8 cellular contexts compared by ENCODE assay signal in genomic region chr16:81469710-81470481, GRCh38. TPM values are rescaled to one million over a fixed set of nuclear protein-coding genes. Genes with fewer than 3 reads are reported as not detected.
DNase-seq lines count a peak whose midpoint lies in the region; ATAC-seq and TF ChIP-seq lines count a peak whose summit lies in the region.

No MANE protein-coding gene starts in this region.

- H3K27ac ChIP-seq in KOPT-K1 (ENCODE audit: low read depth, low read length, poor library complexity, severe bottlenecking), result peak overlapping the region; percentile 99
- H3K27ac ChIP-seq in breast epithelium, result peak overlapping the region in 1 of 2 donors; percentile 16

- no peak for TF ChIP-seq POLR2A in breast epithelium (IDR thresholded peaks at IDR 0.05)

- 0 out of 3 replicates have a peak, but pooled peaks have one; percentile 12 for TF ChIP-seq CTCF in GM12872 (IDR thresholded peaks at IDR 0.05; ENCODE audit: insufficient read depth, low read depth, low read length)
- no peak for TF ChIP-seq CTCF in breast epithelium (IDR thresholded peaks at IDR 0.05)
- no peak for TF ChIP-seq CTCF in HFFc6 (IDR thresholded peaks at IDR 0.05)

- H3K4me1 ChIP-seq in breast epithelium, result peaks cover 0 to 7% of the 10 kb centered on the region in 2 donors

- ATAC-seq in GM21529 (IDR thresholded peaks at IDR 0.05; ENCODE audit: unreplicated experiment), result peak; percentile 95
- peak; percentile 97 to 98 for ATAC-seq in naive thymus-derived CD8-positive, alpha-beta T cell

- no peaks in the 10 kb centered on the region for H3K27me3 Mint-ChIP-seq in activated naive CD4-positive, alpha-beta T cell treated with anti-CD3 and anti-CD28 coated beads, Interleukin-2, amount 50 U/mL, for 24 hours
- no peaks in the 10 kb centered on the region for H3K27me3 Mint-ChIP-seq in naive thymus-derived CD8-positive, alpha-beta T cell
- no peaks in the 10 kb centered on the region; the same call in none of the 2 replicates for H3K27me3 Mint-ChIP-seq in HFFc6 (ENCODE audit: insufficient read depth)

- DNase-seq in naive thymus-derived CD8-positive, alpha-beta T cell, result peak in 8 of 10 donors; percentile 9 to 77 (median 54)
- DNase-seq in breast epithelium (ENCODE audit: low spot score in 2 of 2) (no peak), HFFc6 (no peak), DMS153 treated with DMSO at 0.1 percent for 48 hours (lab: John Stamatoyannopoulos, UW; ENCODE audit: unreplicated experiment) (no peak)

- intact Hi-C loops in breast epithelium (cut with DNase I; ENCODE audit: low total_unique reads), result loop anchor here (5.0 kb wide), 1 partner anchor 213 kb away; no protein-coding TSS in a partner anchor

- peaks cover 77% of the 10 kb centered on the region for H3K4me1 Mint-ChIP-seq in activated naive CD4-positive, alpha-beta T cell treated with anti-CD3 and anti-CD28 coated beads, Interleukin-2, amount 50 U/mL, for 24 hours
- peaks cover 44 to 89% (median 83%) of the 10 kb centered on the region in 4 donors for H3K4me1 Mint-ChIP-seq in naive thymus-derived CD8-positive, alpha-beta T cell
- peaks cover 56% of the 10 kb centered on the region for H3K4me1 Mint-ChIP-seq in HFFc6 (ENCODE audit: low read depth)

- no peak overlapping the region for H3K4me3 ChIP-seq in breast epithelium

- H3K36me3 ChIP-seq in KOPT-K1 (ENCODE audit: insufficient read depth, low read length) (peaks cover 19% of the 10 kb centered on the region; the same call in 1 of the 2 replicates), breast epithelium (no peaks in the 10 kb centered on the region)

- no peaks in the 10 kb centered on the region for H3K36me3 Mint-ChIP-seq in activated naive CD4-positive, alpha-beta T cell treated with anti-CD3 and anti-CD28 coated beads, Interleukin-2, amount 50 U/mL, for 24 hours
- H3K36me3 Mint-ChIP-seq in naive thymus-derived CD8-positive, alpha-beta T cell, result peaks cover 0 to 10% (median 0%) of the 10 kb centered on the region in 3 donors
- H3K36me3 Mint-ChIP-seq in HFFc6 (ENCODE audit: low read depth), result peaks cover 4% of the 10 kb centered on the region; the same call in 1 of the 2 replicates

- POLR2A ChIA-PET in naive thymus-derived CD8-positive, alpha-beta T cell (lab: Charles Lee), result interaction anchor here (0.6 to 2.5 kb wide), 11 partner anchors 9 to 147 kb away, joined by 3 to 24 read pairs (median 4); partner anchors contain the start of gene CMIP

- H3K9me3 Mint-ChIP-seq in activated naive CD4-positive, alpha-beta T cell treated with anti-CD3 and anti-CD28 coated beads, Interleukin-2, amount 50 U/mL, for 24 hours, result no peaks in the 10 kb centered on the region
- no peaks in the 10 kb centered on the region for H3K9me3 Mint-ChIP-seq in naive thymus-derived CD8-positive, alpha-beta T cell
- H3K9me3 Mint-ChIP-seq in HFFc6, result no peaks in the 10 kb centered on the region

- peak overlapping the region; percentile 79 for H3K27ac Mint-ChIP-seq in activated naive CD4-positive, alpha-beta T cell treated with anti-CD3 and anti-CD28 coated beads, Interleukin-2, amount 50 U/mL, for 24 hours
- H3K27ac Mint-ChIP-seq in naive thymus-derived CD8-positive, alpha-beta T cell, result peak overlapping the region; percentile 87 to 96 (median 94)
- H3K27ac Mint-ChIP-seq in HFFc6, result no peak overlapping the region

- H3K4me3 Mint-ChIP-seq in activated naive CD4-positive, alpha-beta T cell treated with anti-CD3 and anti-CD28 coated beads, Interleukin-2, amount 50 U/mL, for 24 hours, result peak overlapping the region; percentile 20
- peak overlapping the region; percentile 60 to 89 (median 77) for H3K4me3 Mint-ChIP-seq in naive thymus-derived CD8-positive, alpha-beta T cell
- H3K4me3 Mint-ChIP-seq in HFFc6, result no peak overlapping the region

- H3K27me3 ChIP-seq in breast epithelium, result no peaks in the 10 kb centered on the region

- no peaks in the 10 kb centered on the region for H3K9me3 ChIP-seq in KOPT-K1 (ENCODE audit: insufficient read depth, low read length, poor library complexity, severe bottlenecking)
- H3K9me3 ChIP-seq in breast epithelium, result no peaks in the 10 kb centered on the region

RNA-seq across cellular contexts. Expression of gene CMIP, which starts 25.3 kb away (rescaled TPM):
- total RNA-seq in naive thymus-derived CD8-positive, alpha-beta T cell, result 10 to 100 TPM; 38.8 to 41.5 TPM
- 1 to 10 TPM in 1 of 3 donors, under 1 TPM in 2; 0.31 to 1.3 (median 0.65) TPM for polyA plus RNA-seq in naive thymus-derived CD8-positive, alpha-beta T cell
- total RNA-seq in breast epithelium, result 10 to 100 TPM; 14.9 to 23.9 (median 17.6) TPM
- 10 to 100 TPM; 35.9 to 48.0 (median 43.5) TPM for total RNA-seq in HFFc6 (2021; fragmentation: NEBNext Ultra II Directional; extraction: Animal tissue kit (Norgen Biotek cat#: 25700))

Comparison
In these comparisons a context has a peak if more than half of its experiments do, and no peak if none do; other contexts are left out.
1. DNase-seq: peak in naive thymus-derived CD8-positive, alpha-beta T cell (8 of 10); none in breast epithelium (0 of 2), HFFc6 (single experiment) and DMS153 treated with DMSO at 0.1 percent for 48 hours (single experiment).